In genomic region chr14:58812050-58812690, GRCh38 we compare ENCODE assay signal across 11 cellular contexts.
DNase-seq lines count a peak whose midpoint lies in the region; ATAC-seq and TF ChIP-seq lines count a peak whose summit lies in the region.
"Had no signal": no experiment of that assay in that cellular context is flagged by ENCODE, and none has a peak within 500 bp of the region (broad histone marks: within the 10 kb centered on the region; RNA-seq: fewer than 3 reads in every experiment).

No MANE protein-coding gene starts in this region.

- intact Hi-C loops in left ventricle myocardium inferior (cut with micrococcal nuclease): no loop called here

- H3K4me3 ChIP-seq in left ventricle myocardium inferior: no peak overlapping the region

- no peaks in the 10 kb centered on the region for H3K27me3 ChIP-seq in layer of hippocampus (ENCODE audit: control insufficient read depth, insufficient read depth, low read length)
- no peaks in the 10 kb centered on the region for H3K27me3 ChIP-seq in left ventricle myocardium inferior (ENCODE audit: low read depth)

- no peaks in the 10 kb centered on the region for H3K4me1 ChIP-seq in left ventricle myocardium inferior
- H3K4me1 ChIP-seq: Caco-2 had no signal

- peak overlapping the region; percentile 44 for H3K27ac ChIP-seq in layer of hippocampus (ENCODE audit: low read depth, low read length)
- no peak overlapping the region for H3K27ac ChIP-seq in left ventricle myocardium inferior (replicated peaks)

- H3K9me3 ChIP-seq in left ventricle myocardium inferior (replicated peaks): peaks cover 21% of the 10 kb centered on the region
- H3K9me3 ChIP-seq: Caco-2 had no signal

- DNase-seq in left ventricle myocardium inferior (no peak), NCI-H1105 treated with DMSO at 0.1 percent for 48 hours (lab: John Stamatoyannopoulos, UW) (no peak), AML-193 (lab: John Stamatoyannopoulos, UW) (no peak)
- DNase-seq in activated T-cell treated with anti-CD3 and anti-CD28 coated beads, Interleukin-2, amount 50 U/mL, for 48 hours: no peak
- DNase-seq: Caco-2, NCI-H226, SW 1271 had no signal

- no peak for TF ChIP-seq CTCF in left ventricle myocardium inferior (IDR thresholded peaks at IDR 0.05; ENCODE audit: borderline replicate concordance)

- H3K36me3 ChIP-seq in left ventricle myocardium inferior: no peaks in the 10 kb centered on the region

- ATAC-seq in GM18861 (IDR thresholded peaks at IDR 0.05; ENCODE audit: unreplicated experiment) (peak; percentile 68), GM21723 (IDR thresholded peaks at IDR 0.05; ENCODE audit: unreplicated experiment) (peak; percentile 80), HG03439 (IDR thresholded peaks at IDR 0.05; ENCODE audit: unreplicated experiment) (peak; percentile 82)
